1 cellular context compared by ENCODE assay signal in the genomic region with DNA sequence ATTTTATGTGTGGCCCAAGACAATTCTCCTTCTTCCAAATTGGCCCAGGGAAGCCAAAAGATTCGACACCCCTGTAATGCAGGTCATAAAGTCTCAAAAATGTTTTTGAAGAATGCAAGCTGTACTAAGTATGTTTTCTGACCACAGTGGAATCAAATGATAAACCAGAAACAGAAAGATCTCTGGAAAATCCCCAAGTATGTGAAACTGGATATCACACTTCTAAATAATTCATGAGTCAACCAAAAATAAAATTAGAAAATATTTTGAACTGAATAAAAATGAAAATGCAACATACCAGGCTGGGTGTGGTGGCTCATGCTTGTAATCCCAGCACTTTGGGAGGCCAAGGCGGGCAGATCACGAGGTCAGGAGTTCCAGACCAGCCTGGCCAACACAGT.
TF ChIP-seq lines count a peak whose summit lies in the region.

No MANE protein-coding gene starts in this region.

TF ChIP-seq in SK-N-SH treated with all-trans-retinoic acid at 6 μM for 48 hours, 23 proteins besides CTCF, POLR2A, EP300 and RAD21 (continued from another document):
- no peak for TF ChIP-seq CSRNP3 (CRISPR knock-in tag; IDR thresholded peaks at IDR 0.05)
